In the genomic region with DNA sequence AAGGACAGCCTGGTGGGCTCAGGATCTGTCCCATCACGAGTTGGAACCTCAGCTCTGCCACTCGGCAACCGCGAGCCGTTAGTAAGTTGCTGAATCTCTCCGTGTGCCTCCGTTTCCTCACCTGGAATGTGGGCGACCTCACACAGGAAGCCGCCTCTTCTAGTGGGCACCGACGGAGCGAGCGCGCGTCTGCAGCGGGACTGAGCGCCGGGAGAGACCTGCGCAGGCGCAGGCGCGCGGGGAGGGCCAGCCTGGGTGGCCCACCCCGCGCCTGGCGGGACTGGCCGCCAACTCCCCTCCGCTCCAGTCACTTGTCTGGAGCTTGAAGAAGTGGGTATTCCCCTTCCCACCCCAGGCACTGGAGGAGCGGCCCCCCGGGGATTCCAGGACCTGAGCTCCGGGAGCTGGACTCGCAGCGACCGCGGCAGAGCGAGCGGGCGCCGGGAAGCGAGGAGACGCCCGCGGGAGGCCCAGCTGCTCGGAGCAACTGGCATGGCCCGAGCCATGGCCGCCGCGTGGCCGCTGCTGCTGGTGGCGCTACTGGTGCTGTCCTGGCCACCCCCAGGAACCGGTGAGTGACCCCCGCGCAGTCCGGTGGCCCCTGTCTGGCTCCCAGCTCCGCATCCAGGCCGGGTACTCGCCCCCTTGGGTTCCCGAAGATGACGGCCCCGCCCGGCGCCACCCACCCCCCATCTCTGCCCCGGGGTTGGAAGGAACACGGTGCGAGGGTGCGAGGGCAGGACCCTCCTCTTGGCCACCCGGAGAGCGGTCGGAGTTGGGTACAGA, we compare ENCODE assay signal across 8 cellular contexts. TPM values are rescaled to one million over a fixed set of nuclear protein-coding genes. Genes with fewer than 3 reads are reported as not detected.
DNase-seq lines count a peak whose midpoint lies in the region; ATAC-seq and TF ChIP-seq lines count a peak whose summit lies in the region.

A gene with protein sequence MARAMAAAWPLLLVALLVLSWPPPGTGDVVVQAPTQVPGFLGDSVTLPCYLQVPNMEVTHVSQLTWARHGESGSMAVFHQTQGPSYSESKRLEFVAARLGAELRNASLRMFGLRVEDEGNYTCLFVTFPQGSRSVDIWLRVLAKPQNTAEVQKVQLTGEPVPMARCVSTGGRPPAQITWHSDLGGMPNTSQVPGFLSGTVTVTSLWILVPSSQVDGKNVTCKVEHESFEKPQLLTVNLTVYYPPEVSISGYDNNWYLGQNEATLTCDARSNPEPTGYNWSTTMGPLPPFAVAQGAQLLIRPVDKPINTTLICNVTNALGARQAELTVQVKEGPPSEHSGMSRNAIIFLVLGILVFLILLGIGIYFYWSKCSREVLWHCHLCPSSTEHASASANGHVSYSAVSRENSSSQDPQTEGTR (plus strand): TSS at position 306 of the 786 bp plus-strand sequence. CDS start 187 bp downstream, at position 493.

- peak within 1 kb of the TSS; percentile 17 for H3K27ac Mint-ChIP-seq in stimulated activated naive B cell treated with anti-CD40 and anti-IgM and Interleukin-4, amounts not matched to agents 10 μg/mL and 1 μg/mL and 100 μg/mL, for 72 hours

- peak within 1 kb of the TSS; percentile 77 to 79 for H3K4me3 Mint-ChIP-seq in stimulated activated naive B cell treated with anti-CD40 and anti-IgM and Interleukin-4, amounts not matched to agents 10 μg/mL and 1 μg/mL and 100 μg/mL, for 72 hours

- TF ChIP-seq CTCF in AG04449 (IDR thresholded peaks at IDR 0.05; ENCODE audit: insufficient read depth, low read length, missing control alignments) = no peak

- POLR2A ChIA-PET in AG04449 (lab: Yijun Ruan, JAX) = interaction anchor here (0.7 to 1.4 kb wide), 5 partner anchors 11 to 55 kb away, joined by 4 to 12 read pairs (median 4); no protein-coding TSS in a partner anchor

- ATAC-seq in stimulated activated naive B cell treated with anti-CD40 and anti-IgM and Interleukin-4, amounts not matched to agents 10 μg/mL and 1 μg/mL and 100 μg/mL, for 72 hours (replicated peaks) = peak; percentile 58 to 73
- no peak for ATAC-seq in HG02571 (IDR thresholded peaks at IDR 0.05; ENCODE audit: unreplicated experiment)

- H3K27me3 Mint-ChIP-seq in stimulated activated naive B cell treated with anti-CD40 and anti-IgM and Interleukin-4, amounts not matched to agents 10 μg/mL and 1 μg/mL and 100 μg/mL, for 72 hours = peaks cover 34 to 63% of the 10 kb centered on the region in 2 donors

- H3K36me3 ChIP-seq in H7 (replicated peaks; ENCODE audit: control insufficient read depth, insufficient read depth, low read length) = peaks cover 6% of the 10 kb centered on the region

- CTCF ChIA-PET in AG04449 (lab: Yijun Ruan, JAX) = interaction anchor here (0.9 to 3.4 kb wide), 9 partner anchors 10 to 127 kb away, joined by 3 to 15 read pairs (median 4); no protein-coding TSS in a partner anchor

- DNase-seq in AG04449 (ENCODE audit: low read depth, low spot score) (no peak), H7 (peak; percentile 89), NCI-H69 (lab: John Stamatoyannopoulos, UW) (peak; percentile 92), fibroblast of gingiva (ENCODE audit: low read depth) (peak; percentile 70), mucosa of gallbladder (ENCODE audit: low spot score) (peak; percentile 51)
- DNase-seq in activated T-cell treated with anti-CD3 and anti-CD28 coated beads, Interleukin-2, amount 50 U/mL, for 1 hour = peak; percentile 21
- DNase-seq in stimulated activated naive B cell treated with anti-CD40 and anti-IgM and Interleukin-4, amounts not matched to agents 10 μg/mL and 1 μg/mL and 100 μg/mL, for 72 hours = no peak

- H3K4me3 ChIP-seq in AG04449 (ENCODE audit: low read depth, low read length) = peak within 1 kb of the TSS; percentile 90
- peak within 1 kb of the TSS; percentile 85 for H3K4me3 ChIP-seq in H7 (ENCODE audit: insufficient read depth, low read depth, low read length)

- peaks cover 4% of the 10 kb centered on the region; the same call in 1 of the 2 replicates for H3K27me3 ChIP-seq in H7 (ENCODE audit: control insufficient read depth, insufficient read depth, low read length)

- no peaks in the 10 kb centered on the region for H3K9me3 Mint-ChIP-seq in stimulated activated naive B cell treated with anti-CD40 and anti-IgM and Interleukin-4, amounts not matched to agents 10 μg/mL and 1 μg/mL and 100 μg/mL, for 72 hours

- H3K4me1 Mint-ChIP-seq in stimulated activated naive B cell treated with anti-CD40 and anti-IgM and Interleukin-4, amounts not matched to agents 10 μg/mL and 1 μg/mL and 100 μg/mL, for 72 hours = no peaks in the 10 kb centered on the region

- peaks cover 0 to 1% of the 10 kb centered on the region in 2 donors for H3K36me3 Mint-ChIP-seq in stimulated activated naive B cell treated with anti-CD40 and anti-IgM and Interleukin-4, amounts not matched to agents 10 μg/mL and 1 μg/mL and 100 μg/mL, for 72 hours

RNA-seq across cellular contexts. Expression of the gene that starts here (rescaled TPM):
- total RNA-seq in H7 (2014; rRNA removed; shearing (Covaris generic)) = 42.3 and 49.0 TPM in 2 replicates
- 42.8 TPM for total RNA-seq in mucosa of gallbladder

Comparison
In these comparisons a context has a peak if more than half of its experiments do, and no peak if none do; other contexts are left out.
1. DNase-seq: peak in H7 (single experiment), NCI-H69 (single experiment), activated T-cell treated with anti-CD3 and anti-CD28 coated beads, Interleukin-2, amount 50 U/mL, for 1 hour (single experiment), fibroblast of gingiva (single experiment) and mucosa of gallbladder (single experiment); none in AG04449 (single experiment) and stimulated activated naive B cell treated with anti-CD40 and anti-IgM and Interleukin-4, amounts not matched to agents 10 μg/mL and 1 μg/mL and 100 μg/mL, for 72 hours (single experiment).